ENCODE assay signal across 9 cellular contexts in the genomic region with DNA sequence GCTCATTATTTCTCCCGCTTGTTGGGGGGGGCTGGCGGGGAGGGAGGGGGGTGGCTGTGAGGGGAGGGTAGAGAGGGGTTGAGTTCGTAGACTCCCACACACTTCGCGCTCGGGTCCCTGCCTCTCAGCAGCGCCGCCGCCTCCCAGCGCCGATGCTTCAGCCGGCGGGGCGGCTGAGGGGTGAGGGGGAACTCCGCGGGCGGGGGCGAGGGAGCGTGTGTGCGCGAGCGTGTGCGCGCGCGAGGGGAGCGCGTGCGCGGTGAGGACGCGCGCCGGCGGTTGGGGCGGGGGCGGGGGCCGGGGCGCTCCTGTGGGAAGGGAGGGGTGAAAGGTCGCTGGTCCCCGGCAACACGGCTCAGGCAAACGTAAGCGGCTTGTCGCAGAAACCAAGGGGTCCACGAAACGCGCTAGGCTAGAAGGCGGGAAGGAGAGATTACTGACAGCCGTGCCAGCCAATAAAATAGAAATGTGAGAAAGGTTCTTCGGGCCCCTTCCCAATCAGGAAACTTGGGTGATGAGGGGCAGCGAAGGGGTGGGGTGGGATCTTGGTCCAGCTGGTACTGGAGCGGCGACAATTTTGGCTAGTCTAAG. TPM values are rescaled to one million over a fixed set of nuclear protein-coding genes. Genes with fewer than 3 reads are reported as not detected.
DNase-seq lines count a peak whose midpoint lies in the region; ATAC-seq and TF ChIP-seq lines count a peak whose summit lies in the region.
"Had no signal": no experiment of that assay in that cellular context is flagged by ENCODE, and none has a peak within 500 bp of the region (broad histone marks: within the 10 kb centered on the region; RNA-seq: fewer than 3 reads in every experiment).

No MANE protein-coding gene starts in this region.

- no peak overlapping the region for H3K4me3 ChIP-seq in naive thymus-derived CD4-positive, alpha-beta T cell (ENCODE audit: low read length)
- H3K4me3 ChIP-seq: BLaER1 had no signal

- H3K27me3 Mint-ChIP-seq in activated CD4-positive, alpha-beta T cell treated with anti-CD3 and anti-CD28 coated beads for 36 hours = peaks cover 31% of the 10 kb centered on the region
- peaks cover 28 to 48% (median 43%) of the 10 kb centered on the region in 5 donors for H3K27me3 Mint-ChIP-seq in naive thymus-derived CD4-positive, alpha-beta T cell

- no peaks in the 10 kb centered on the region for H3K9me3 Mint-ChIP-seq in activated CD4-positive, alpha-beta T cell treated with anti-CD3 and anti-CD28 coated beads for 36 hours (ENCODE audit: low read depth)
- peaks cover 0 to 28% (median 13%) of the 10 kb centered on the region in 11 donors for H3K9me3 Mint-ChIP-seq in naive thymus-derived CD4-positive, alpha-beta T cell

- H3K9me3 ChIP-seq in naive thymus-derived CD4-positive, alpha-beta T cell (ENCODE audit: control insufficient read depth in 2 of 3, low read length in 3 of 3) = no peaks in the 10 kb centered on the region

- H3K27me3 ChIP-seq in foreskin keratinocyte = peaks cover 68% of the 10 kb centered on the region
- peaks cover 0 to 4% of the 10 kb centered on the region in 2 donors for H3K27me3 ChIP-seq in naive thymus-derived CD4-positive, alpha-beta T cell (ENCODE audit: control insufficient read depth in 2 of 2, insufficient read depth in 2 of 2, low read length in 2 of 2)
- H3K27me3 ChIP-seq: BLaER1 had no signal

- H3K4me1 Mint-ChIP-seq in activated CD4-positive, alpha-beta T cell treated with anti-CD3 and anti-CD28 coated beads for 36 hours = no peaks in the 10 kb centered on the region
- peaks cover 0 to 6% (median 4%) of the 10 kb centered on the region in 7 donors for H3K4me1 Mint-ChIP-seq in naive thymus-derived CD4-positive, alpha-beta T cell

- peak; percentile 54 for DNase-seq in activated CD4-positive, alpha-beta T cell treated with anti-CD3 and anti-CD28 coated beads for 36 hours
- DNase-seq in activated CD4-positive, alpha-beta T cell treated with anti-CD3 and anti-CD28 coated beads for 4 hours = no peak
- DNase-seq in NCI-H2081 (lab: John Stamatoyannopoulos, UW) = peak; percentile 95
- DNase-seq in activated CD8-positive, alpha-beta memory T cell treated with anti-CD3 and anti-CD28 coated beads, Interleukin-2, amount 50 U/mL, for 48 hours = peak; percentile 54
- peak in 1 of 2 donors; percentile 36 for DNase-seq in foreskin keratinocyte
- DNase-seq in naive thymus-derived CD4-positive, alpha-beta T cell = peak in 4 of 9 donors; percentile 2 to 27 (median 4)

- no peak for TF ChIP-seq CTCF in foreskin keratinocyte (conservative IDR thresholded peaks at IDR 0.05)

- no peaks in the 10 kb centered on the region for H3K4me1 ChIP-seq in foreskin keratinocyte
- no peaks in the 10 kb centered on the region for H3K4me1 ChIP-seq in naive thymus-derived CD4-positive, alpha-beta T cell (ENCODE audit: control insufficient read depth in 2 of 2, insufficient read depth in 2 of 2, low read length in 2 of 2)
- H3K4me1 ChIP-seq: BLaER1 had no signal

- intact Hi-C loops in activated CD4-positive, alpha-beta T cell treated with anti-CD3 and anti-CD28 coated beads for 36 hours (cut with DNase I, micrococcal nuclease) = no loop called here
- intact Hi-C loops in naive thymus-derived CD4-positive, alpha-beta T cell (cut with micrococcal nuclease) = no loop called here

- POLR2A ChIA-PET in activated CD4-positive, alpha-beta T cell treated with anti-CD3 and anti-CD28 coated beads for 36 hours (lab: Charles Lee) = no interaction called here
- POLR2A ChIA-PET in naive thymus-derived CD4-positive, alpha-beta T cell (lab: Charles Lee) = no interaction called here

- no peak overlapping the region for H3K27ac ChIP-seq in foreskin keratinocyte
- no peak overlapping the region for H3K27ac ChIP-seq in naive thymus-derived CD4-positive, alpha-beta T cell (ENCODE audit: low read depth, low read length)
- H3K27ac ChIP-seq: BLaER1 had no signal

- H3K4me3 Mint-ChIP-seq in activated CD4-positive, alpha-beta T cell treated with anti-CD3 and anti-CD28 coated beads for 36 hours = peak overlapping the region; percentile 39
- H3K4me3 Mint-ChIP-seq in naive thymus-derived CD4-positive, alpha-beta T cell = peak overlapping the region in 9 of 10 donors; percentile 25 to 61 (median 29)

- peaks cover 1% of the 10 kb centered on the region for H3K36me3 Mint-ChIP-seq in activated CD4-positive, alpha-beta T cell treated with anti-CD3 and anti-CD28 coated beads for 36 hours (ENCODE audit: low read depth)
- peaks cover 0 to 3% (median 0%) of the 10 kb centered on the region in 5 donors for H3K36me3 Mint-ChIP-seq in naive thymus-derived CD4-positive, alpha-beta T cell

- H3K27ac Mint-ChIP-seq in activated CD4-positive, alpha-beta T cell treated with anti-CD3 and anti-CD28 coated beads for 36 hours = no peak overlapping the region
- peak overlapping the region in 1 of 9 donors; percentile 29 for H3K27ac Mint-ChIP-seq in naive thymus-derived CD4-positive, alpha-beta T cell

- CTCF ChIA-PET in activated CD4-positive, alpha-beta T cell treated with anti-CD3 and anti-CD28 coated beads for 36 hours (lab: Charles Lee) = no interaction called here
- CTCF ChIA-PET in naive thymus-derived CD4-positive, alpha-beta T cell (lab: Charles Lee) = no interaction called here

- ATAC-seq in activated CD4-positive, alpha-beta T cell treated with anti-CD3 and anti-CD28 coated beads for 36 hours = peak; percentile 60
- ATAC-seq in foreskin keratinocyte (peak; percentile 77), HG03520 (IDR thresholded peaks at IDR 0.05; ENCODE audit: unreplicated experiment) (no peak), GM18870 (IDR thresholded peaks at IDR 0.05; ENCODE audit: unreplicated experiment) (no peak)
- peak; percentile 52 for ATAC-seq in naive thymus-derived CD4-positive, alpha-beta T cell

- no peaks in the 10 kb centered on the region for H3K36me3 ChIP-seq in naive thymus-derived CD4-positive, alpha-beta T cell (ENCODE audit: control insufficient read depth in 2 of 3, insufficient read depth in 3 of 3, low read length in 3 of 3)
- H3K36me3 ChIP-seq: BLaER1 had no signal

RNA-seq across cellular contexts. Expression of a gene that starts 0.3 kb away (rescaled TPM):
- total RNA-seq in activated CD4-positive, alpha-beta T cell treated with anti-CD3 and anti-CD28 coated beads for 36 hours = under 1 TPM; 0.23 to 0.35 TPM
- total RNA-seq in foreskin keratinocyte = 0.03 and 0.28 TPM in 2 replicates
- 0.06 and 0.35 TPM in 2 replicates for polyA plus RNA-seq in foreskin keratinocyte
- total RNA-seq in naive thymus-derived CD4-positive, alpha-beta T cell = under 1 TPM in 2 of 5 experiments, not detected in 3; 0.24 to 0.37 TPM
- polyA plus RNA-seq in naive thymus-derived CD4-positive, alpha-beta T cell = not detected

Comparison
In these comparisons a context has a peak if more than half of its experiments do, and no peak if none do; other contexts are left out.
1. DNase-seq: peak in activated CD4-positive, alpha-beta T cell treated with anti-CD3 and anti-CD28 coated beads for 36 hours (single experiment), NCI-H2081 (2 of 2) and activated CD8-positive, alpha-beta memory T cell treated with anti-CD3 and anti-CD28 coated beads, Interleukin-2, amount 50 U/mL, for 48 hours (single experiment); none in activated CD4-positive, alpha-beta T cell treated with anti-CD3 and anti-CD28 coated beads for 4 hours (0 of 2).
2. ATAC-seq: peak in activated CD4-positive, alpha-beta T cell treated with anti-CD3 and anti-CD28 coated beads for 36 hours (single experiment), foreskin keratinocyte (single experiment) and naive thymus-derived CD4-positive, alpha-beta T cell (single experiment); none in HG03520 (single experiment) and GM18870 (single experiment).